ENCODE assay signal across 8 cellular contexts in the genomic region with DNA sequence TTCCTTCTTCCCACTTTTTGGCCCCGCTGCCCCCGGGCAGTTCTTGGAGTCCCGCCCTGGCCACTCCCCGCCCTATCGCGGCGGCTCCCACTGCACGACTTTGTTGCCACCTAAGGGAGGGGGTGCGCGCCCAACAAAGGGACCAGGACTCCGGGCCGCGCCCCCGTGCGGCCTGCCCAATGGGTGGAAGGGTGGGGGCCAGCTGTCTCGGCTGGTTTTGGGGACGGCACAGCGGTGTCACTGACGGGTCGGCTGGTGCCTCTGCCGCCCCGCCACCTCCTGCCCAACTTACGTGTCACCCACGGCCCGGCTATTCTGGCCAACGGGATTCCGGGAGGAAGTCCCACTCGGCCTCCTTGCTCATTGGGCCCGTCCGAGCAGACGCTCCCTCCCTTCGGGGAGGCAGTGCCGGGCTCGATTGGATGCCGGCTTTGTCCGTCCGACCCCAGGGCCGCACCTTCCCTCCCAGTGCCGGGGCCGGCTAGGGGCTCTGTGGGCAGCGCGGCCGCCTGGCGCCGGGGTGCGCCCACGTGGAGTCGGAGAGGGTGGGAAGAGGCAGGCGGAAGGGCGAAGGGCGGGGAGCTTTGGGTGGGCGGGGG. TPM values are rescaled to one million over a fixed set of nuclear protein-coding genes. Genes with fewer than 3 reads are reported as not detected.
DNase-seq lines count a peak whose midpoint lies in the region; ATAC-seq, FAIRE-seq and TF ChIP-seq lines count a peak whose summit lies in the region.

A gene with protein sequence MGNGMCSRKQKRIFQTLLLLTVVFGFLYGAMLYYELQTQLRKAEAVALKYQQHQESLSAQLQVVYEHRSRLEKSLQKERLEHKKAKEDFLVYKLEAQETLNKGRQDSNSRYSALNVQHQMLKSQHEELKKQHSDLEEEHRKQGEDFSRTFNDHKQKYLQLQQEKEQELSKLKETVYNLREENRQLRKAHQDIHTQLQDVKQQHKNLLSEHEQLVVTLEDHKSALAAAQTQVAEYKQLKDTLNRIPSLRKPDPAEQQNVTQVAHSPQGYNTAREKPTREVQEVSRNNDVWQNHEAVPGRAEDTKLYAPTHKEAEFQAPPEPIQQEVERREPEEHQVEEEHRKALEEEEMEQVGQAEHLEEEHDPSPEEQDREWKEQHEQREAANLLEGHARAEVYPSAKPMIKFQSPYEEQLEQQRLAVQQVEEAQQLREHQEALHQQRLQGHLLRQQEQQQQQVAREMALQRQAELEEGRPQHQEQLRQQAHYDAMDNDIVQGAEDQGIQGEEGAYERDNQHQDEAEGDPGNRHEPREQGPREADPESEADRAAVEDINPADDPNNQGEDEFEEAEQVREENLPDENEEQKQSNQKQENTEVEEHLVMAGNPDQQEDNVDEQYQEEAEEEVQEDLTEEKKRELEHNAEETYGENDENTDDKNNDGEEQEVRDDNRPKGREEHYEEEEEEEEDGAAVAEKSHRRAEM (minus strand): TSS at position 314 of the 599 bp plus-strand sequence. CDS start 639 bp downstream, outside the sequence.

- CTCF ChIA-PET in A549 (lab: Yijun Ruan, JAX), result interaction anchor here (1.0 to 1.2 kb wide), 3 partner anchors 22 to 70 kb away, joined by 3 to 4 read pairs (median 3); no protein-coding TSS in a partner anchor

- TF ChIP-seq POLR2A in A549 (IDR thresholded peaks at IDR 0.05; ENCODE audit: low read length), result peak; percentile 28; the same call in 1 of the 2 replicates
- peak; percentile 55 to 81 for TF ChIP-seq POLR2A in sigmoid colon (IDR thresholded peaks at IDR 0.05)

- no peak for FAIRE-seq in A549 (lab: Jason Lieb, UNC)

- H3K27ac ChIP-seq in A549, result peak within 1 kb of the TSS; percentile 86 to 95
- peak within 1 kb of the TSS; percentile 88 to 98 (median 96) for H3K27ac ChIP-seq in sigmoid colon

- no peaks in the 10 kb centered on the region for H3K9me3 Mint-ChIP-seq in T-helper 2 cell treated with Interferon-gamma antibody and Interleukin-4, amounts not matched to agents 5 μg/mL and 100 μg/mL, for 36 hours

- intact Hi-C loops in sigmoid colon (cut with DNase I), result loop anchor here (1.0 to 2.0 kb wide), 3 partner anchors 43 to 67 kb away; no protein-coding TSS in a partner anchor

- H3K9ac ChIP-seq in iPS-15b (ENCODE audit: low read depth, low read length), result peak within 1 kb of the TSS; percentile 71

- H3K36me3 Mint-ChIP-seq in T-helper 2 cell treated with Interferon-gamma antibody and Interleukin-4, amounts not matched to agents 5 μg/mL and 100 μg/mL, for 36 hours (ENCODE audit: low read depth), result no peaks in the 10 kb centered on the region

- H3K4me3 ChIP-seq in A549, result peak within 1 kb of the TSS; percentile 76
- H3K4me3 ChIP-seq in iPS-15b (ENCODE audit: low read depth, low read length), result peak within 1 kb of the TSS; percentile 90
- peak within 1 kb of the TSS; percentile 73 to 96 (median 80) for H3K4me3 ChIP-seq in sigmoid colon

- H3K27me3 ChIP-seq in iPS-15b (ENCODE audit: control insufficient read depth, insufficient read depth, low read length) (no peaks in the 10 kb centered on the region), sigmoid colon (no peaks in the 10 kb centered on the region)

- H3K4me1 Mint-ChIP-seq in T-helper 2 cell treated with Interferon-gamma antibody and Interleukin-4, amounts not matched to agents 5 μg/mL and 100 μg/mL, for 36 hours (ENCODE audit: low read depth), result peaks cover 20% of the 10 kb centered on the region

- POLR2A ChIA-PET in A549 (lab: Yijun Ruan, JAX), result interaction anchor here (0.7 to 1.4 kb wide), 3 partner anchors 8 to 360 kb away, joined by 3 to 4 read pairs (median 3); a partner anchor contains a TSS

- ATAC-seq in A549 (peak; percentile 90 to 96), GM18508 (IDR thresholded peaks at IDR 0.05; ENCODE audit: insufficient read depth, unreplicated experiment) (peak; percentile 77), HG02943 (IDR thresholded peaks at IDR 0.05; ENCODE audit: low read depth, unreplicated experiment) (peak; percentile 83)

- peak within 1 kb of the TSS; percentile 84 for H3K27ac Mint-ChIP-seq in T-helper 2 cell treated with Interferon-gamma antibody and Interleukin-4, amounts not matched to agents 5 μg/mL and 100 μg/mL, for 36 hours

- DNase-seq in A549 (ENCODE audit: low read depth in 1 of 2, low spot score in 1 of 2), result peak; percentile 66 to 97
- DNase-seq in NCI-H187 treated with DMSO at 0.1 percent for 48 hours (lab: John Stamatoyannopoulos, UW), result peak; percentile 42
- DNase-seq in T-helper 2 cell treated with Interferon-gamma antibody and Interleukin-4, amounts not matched to agents 5 μg/mL and 100 μg/mL, for 36 hours (ENCODE audit: low spot score), result peak; percentile 86
- peak; percentile 92 for DNase-seq in brain pericyte (ENCODE audit: low read depth, low spot score)
- DNase-seq in sigmoid colon, result peak; percentile 97

- H3K4me3 Mint-ChIP-seq in T-helper 2 cell treated with Interferon-gamma antibody and Interleukin-4, amounts not matched to agents 5 μg/mL and 100 μg/mL, for 36 hours, result peak within 1 kb of the TSS; percentile 85

- peaks cover 55% of the 10 kb centered on the region for H3K27me3 Mint-ChIP-seq in T-helper 2 cell treated with Interferon-gamma antibody and Interleukin-4, amounts not matched to agents 5 μg/mL and 100 μg/mL, for 36 hours (ENCODE audit: low read depth)

- H3K4me1 ChIP-seq in A549, result peaks cover 41% of the 10 kb centered on the region
- H3K4me1 ChIP-seq in iPS-15b (ENCODE audit: control insufficient read depth, insufficient read depth, low read length), result peaks cover 18% of the 10 kb centered on the region
- H3K4me1 ChIP-seq in sigmoid colon, result peaks cover 0 to 43% (median 36%) of the 10 kb centered on the region in 4 donors

- TF ChIP-seq EP300 in A549 (IDR thresholded peaks at IDR 0.05) (no peak), sigmoid colon (IDR thresholded peaks at IDR 0.05) (no peak)

- WGBS in A549 (ENCODE audit: missing lambda C conversion rate), result 0% methylated on average over 2 of the region's 52 CpGs
- WGBS in sigmoid colon, 2 donors, result 0 to 1% methylated on average over 52 of the region's 52 CpGs

- no peaks in the 10 kb centered on the region for H3K36me3 ChIP-seq in iPS-15b (ENCODE audit: control insufficient read depth, insufficient read depth, low read length)
- H3K36me3 ChIP-seq in sigmoid colon, result no peaks in the 10 kb centered on the region

- no peak for TF ChIP-seq RAD21 in A549 (conservative IDR thresholded peaks at IDR 0.05 in 1 of 2, IDR thresholded peaks at IDR 0.05 in 1 of 2)

- H3K4me2 ChIP-seq in A549, result peak within 1 kb of the TSS; percentile 72

- TF ChIP-seq CTCF in A549 (IDR thresholded peaks at IDR 0.05) (no peak), sigmoid colon (IDR thresholded peaks at IDR 0.05) (no peak)

- H3K9me3 ChIP-seq in A549 (no peaks in the 10 kb centered on the region), iPS-15b (ENCODE audit: control insufficient read depth, insufficient read depth, low read length) (no peaks in the 10 kb centered on the region), sigmoid colon (no peaks in the 10 kb centered on the region)

TF ChIP-seq in A549, 52 proteins besides CTCF, POLR2A, EP300 and RAD21 (continues in another document):
- TF ChIP-seq RARB (CRISPR knock-in tag; IDR thresholded peaks at IDR 0.05) (no peak), RFX5 (IDR thresholded peaks at IDR 0.05) (no peak), RCOR1 (IDR thresholded peaks at IDR 0.05; ENCODE audit: low read depth, low read length) (no peak), PHF8 (IDR thresholded peaks at IDR 0.05; ENCODE audit: borderline replicate concordance, low read depth) (peak; percentile 43; the same call in 1 of the 2 replicates), FOXS1 (CRISPR knock-in tag; IDR thresholded peaks at IDR 0.05) (no peak), RNF2 (IDR thresholded peaks at IDR 0.05; ENCODE audit: borderline replicate concordance, low read depth) (no peak), SREBF2 (IDR thresholded peaks at IDR 0.05) (no peak), ZC3H11A (IDR thresholded peaks at IDR 0.05) (no peak), CBX8 (IDR thresholded peaks at IDR 0.05) (no peak)
- TF ChIP-seq, protein P1, sequence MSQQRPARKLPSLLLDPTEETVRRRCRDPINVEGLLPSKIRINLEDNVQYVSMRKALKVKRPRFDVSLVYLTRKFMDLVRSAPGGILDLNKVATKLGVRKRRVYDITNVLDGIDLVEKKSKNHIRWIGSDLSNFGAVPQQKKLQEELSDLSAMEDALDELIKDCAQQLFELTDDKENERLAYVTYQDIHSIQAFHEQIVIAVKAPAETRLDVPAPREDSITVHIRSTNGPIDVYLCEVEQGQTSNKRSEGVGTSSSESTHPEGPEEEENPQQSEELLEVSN (IDR thresholded peaks at IDR 0.05; ENCODE audit: borderline replicate concordance, low read depth), result peak; percentile 85
- TF ChIP-seq, protein P2, sequence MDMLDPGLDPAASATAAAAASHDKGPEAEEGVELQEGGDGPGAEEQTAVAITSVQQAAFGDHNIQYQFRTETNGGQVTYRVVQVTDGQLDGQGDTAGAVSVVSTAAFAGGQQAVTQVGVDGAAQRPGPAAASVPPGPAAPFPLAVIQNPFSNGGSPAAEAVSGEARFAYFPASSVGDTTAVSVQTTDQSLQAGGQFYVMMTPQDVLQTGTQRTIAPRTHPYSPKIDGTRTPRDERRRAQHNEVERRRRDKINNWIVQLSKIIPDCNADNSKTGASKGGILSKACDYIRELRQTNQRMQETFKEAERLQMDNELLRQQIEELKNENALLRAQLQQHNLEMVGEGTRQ (IDR thresholded peaks at IDR 0.05), result 0 out of 2 replicates have a peak, but pooled peaks have one; percentile 12
- TF ChIP-seq, protein P3, sequence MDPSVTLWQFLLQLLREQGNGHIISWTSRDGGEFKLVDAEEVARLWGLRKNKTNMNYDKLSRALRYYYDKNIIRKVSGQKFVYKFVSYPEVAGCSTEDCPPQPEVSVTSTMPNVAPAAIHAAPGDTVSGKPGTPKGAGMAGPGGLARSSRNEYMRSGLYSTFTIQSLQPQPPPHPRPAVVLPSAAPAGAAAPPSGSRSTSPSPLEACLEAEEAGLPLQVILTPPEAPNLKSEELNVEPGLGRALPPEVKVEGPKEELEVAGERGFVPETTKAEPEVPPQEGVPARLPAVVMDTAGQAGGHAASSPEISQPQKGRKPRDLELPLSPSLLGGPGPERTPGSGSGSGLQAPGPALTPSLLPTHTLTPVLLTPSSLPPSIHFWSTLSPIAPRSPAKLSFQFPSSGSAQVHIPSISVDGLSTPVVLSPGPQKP (IDR thresholded peaks at IDR 0.05; ENCODE audit: low read depth, low read length), result no peak

RNA-seq across cellular contexts. Expression of the gene that starts here (rescaled TPM):
- polyA plus RNA-seq in A549 (2011; rRNA removed), result 13.8 and 22.4 TPM in 2 replicates
- 11.4 and 13.9 TPM in 2 replicates for polyA plus RNA-seq in A549 (2012; cell fraction: cytosol; rRNA removed)
- 8.3 and 10.1 TPM in 2 replicates for polyA plus RNA-seq in A549 (2012; cell fraction: nucleus; rRNA removed)
- polyA plus RNA-seq in A549 (2017; fragmentation: RNase III; extraction: RNeasy Plus Mini Kit Qiagen cat#74134 plus additional on column Dnase treatment), result 23.1 to 24.1 TPM (median 23.6 TPM) in 3 replicates
- polyA minus RNA-seq in A549 (2011; rRNA and poly(A)+ RNA removed), result 15.6 and 21.0 TPM in 2 replicates
- 10 to 100 TPM; 27.1 to 33.2 (median 27.3) TPM for total RNA-seq in sigmoid colon
- polyA plus RNA-seq in sigmoid colon, result 10 to 100 TPM; 12.3 to 37.4 (median 12.6) TPM

Comparison
In these comparisons a context has a peak if more than half of its experiments do, and no peak if none do; other contexts are left out.
1. Peak in every context shown above with its lines: DNase-seq, ATAC-seq, H3K4me3 ChIP-seq and H3K27ac ChIP-seq.
2. DNase-seq: peak in every context shown above with its lines; median percentile 97 in sigmoid colon; 92 in brain pericyte; 86 in T-helper 2 cell treated with Interferon-gamma antibody and Interleukin-4, amounts not matched to agents 5 μg/mL and 100 μg/mL, for 36 hours; 82 in A549; 42 in NCI-H187 treated with DMSO at 0.1 percent for 48 hours.